ENCODE assay signal across 20 cellular contexts in genomic region chr5:167355370-167355769, GRCh38.
"Had no signal": no experiment of that assay in that cellular context is flagged by ENCODE, and none has a peak within 500 bp of the region (broad histone marks: within the 10 kb centered on the region; RNA-seq: fewer than 3 reads in every experiment).

No MANE protein-coding gene starts in this region.

- H3K4me3 ChIP-seq: esophagus squamous epithelium, gastrocnemius medialis, ovary, prostate gland, right atrium auricular region, thyroid gland, upper lobe of right lung had no signal

- DNase-seq: activated CD4-positive, alpha-beta T cell treated with anti-CD3 and anti-CD28 coated beads, Interleukin-2, amount 10 ng/mL, durations not matched to agents 7 days and 5 days; activated CD8-positive, alpha-beta memory T cell treated with anti-CD3 and anti-CD28 coated beads, Interleukin-2, amount 10 ng/mL, durations not matched to agents 7 days and 5 days; activated CD8-positive, alpha-beta T cell treated with anti-CD3 and anti-CD28 coated beads for 36 hours; activated effector memory CD4-positive, alpha-beta T cell treated with anti-CD3 and anti-CD28 coated beads, Interleukin-2, amount 50 U/mL, for 16 hours; activated naive CD4-positive, alpha-beta T cell treated with anti-CD3 and anti-CD28 coated beads, Interleukin-2, amount 10 ng/mL, durations not matched to agents 7 days and 5 days; activated T-cell treated with anti-CD3 and anti-CD28 coated beads for 4 hours; brain microvascular endothelial cell; central memory CD4-positive, alpha-beta T cell; esophagus squamous epithelium; gastrocnemius medialis; hippocampal formation; naive B cell; ovary; stimulated activated CD4-positive, alpha-beta T cell treated with anti-CD3 and anti-CD28 coated beads, Interleukin-1b, Interleukin-23, amount 100 ng/mL, for 48 hours; substantia nigra; thyroid gland; upper lobe of right lung had no signal

- ATAC-seq: activated CD4-positive, CD25-positive, alpha-beta regulatory T cell treated with anti-CD3 and anti-CD28 coated beads, Interleukin-2, amount 50 U/mL, for 24 hours; activated CD8-positive, alpha-beta memory T cell treated with anti-CD3 and anti-CD28 coated beads, Interleukin-2, amount 10 ng/mL, durations not matched to agents 7 days and 5 days; activated CD8-positive, alpha-beta T cell treated with anti-CD3 and anti-CD28 coated beads for 36 hours; gastrocnemius medialis; upper lobe of right lung had no signal

- H3K27ac ChIP-seq: brain microvascular endothelial cell, esophagus squamous epithelium, gastrocnemius medialis, ovary, prostate gland, right atrium auricular region, thyroid gland, upper lobe of right lung had no signal

- H3K9me3 ChIP-seq: esophagus squamous epithelium, gastrocnemius medialis, ovary, prostate gland, right atrium auricular region, thyroid gland, upper lobe of right lung had no signal

- H3K36me3 ChIP-seq: brain microvascular endothelial cell, esophagus squamous epithelium, gastrocnemius medialis, ovary, prostate gland, right atrium auricular region, thyroid gland, upper lobe of right lung had no signal

- H3K4me1 ChIP-seq: esophagus squamous epithelium, gastrocnemius medialis, prostate gland, right atrium auricular region, thyroid gland, upper lobe of right lung had no signal

- H3K27me3 ChIP-seq: brain microvascular endothelial cell, esophagus squamous epithelium, gastrocnemius medialis, ovary, right atrium auricular region, thyroid gland, upper lobe of right lung had no signal
